Comparison of ENCODE assay signal across 23 cellular contexts in the genomic region with DNA sequence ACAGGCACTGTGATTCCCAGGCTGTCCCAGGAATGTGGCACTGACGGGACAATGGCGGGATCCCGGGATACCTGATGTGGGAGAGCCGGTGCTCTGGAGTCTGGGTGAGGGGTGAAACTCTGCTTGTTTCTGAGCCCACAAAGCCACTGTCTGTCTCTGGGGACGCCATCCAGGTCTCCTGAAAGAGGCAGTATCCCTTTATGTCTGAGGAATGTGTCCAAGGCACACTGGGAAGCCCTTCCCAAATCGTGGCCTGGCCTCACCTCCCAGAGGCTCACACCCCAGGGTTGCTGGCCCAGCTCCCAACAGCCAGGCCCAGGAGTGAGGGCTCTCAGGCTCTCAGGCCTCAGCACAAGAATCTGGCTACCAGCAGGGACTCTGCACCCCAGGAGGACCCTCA. TPM values are rescaled to one million over a fixed set of nuclear protein-coding genes. Genes with fewer than 3 reads are reported as not detected.
DNase-seq lines count a peak whose midpoint lies in the region; ATAC-seq and TF ChIP-seq lines count a peak whose summit lies in the region.
"Had no signal": no experiment of that assay in that cellular context is flagged by ENCODE, and none has a peak within 500 bp of the region (broad histone marks: within the 10 kb centered on the region; RNA-seq: fewer than 3 reads in every experiment).

No MANE protein-coding gene starts in this region.

- no peak overlapping the region for H3K9ac ChIP-seq in endodermal cell (ENCODE audit: extremely low read depth, low read length, poor library complexity, severe bottlenecking)

- H3K4me3 Mint-ChIP-seq in activated CD8-positive, alpha-beta memory T cell treated with anti-CD3 and anti-CD28 coated beads, Interleukin-2, amount 10 ng/mL, durations not matched to agents 7 days and 5 days = no peak overlapping the region
- H3K4me3 Mint-ChIP-seq in T-cell (no peak overlapping the region), endodermal cell (no peak overlapping the region)

- no peak for ATAC-seq in activated CD8-positive, alpha-beta memory T cell treated with anti-CD3 and anti-CD28 coated beads, Interleukin-2, amount 10 ng/mL, durations not matched to agents 7 days and 5 days
- no peak for ATAC-seq in T-cell (replicated peaks in 1 of 4)
- ATAC-seq in HG02870 (IDR thresholded peaks at IDR 0.05; ENCODE audit: unreplicated experiment) = no peak
- ATAC-seq: psoas muscle had no signal

- H3K9me3 ChIP-seq in endodermal cell (ENCODE audit: control insufficient read depth, low read length) (no peaks in the 10 kb centered on the region), spleen (no peaks in the 10 kb centered on the region), hepatocyte (ENCODE audit: low read depth) (no peaks in the 10 kb centered on the region)
- H3K9me3 ChIP-seq: breast epithelium, esophagus muscularis mucosa, lower lobe of right lung, psoas muscle, SJSA1 had no signal

- H3K9me3 Mint-ChIP-seq in activated CD8-positive, alpha-beta memory T cell treated with anti-CD3 and anti-CD28 coated beads, Interleukin-2, amount 10 ng/mL, durations not matched to agents 7 days and 5 days (ENCODE audit: low read depth) = no peaks in the 10 kb centered on the region
- H3K9me3 Mint-ChIP-seq in T-cell = no peaks in the 10 kb centered on the region
- no peaks in the 10 kb centered on the region for H3K9me3 Mint-ChIP-seq in endodermal cell

- TF ChIP-seq CTCF in endodermal cell (conservative IDR thresholded peaks at IDR 0.05) (no peak), spleen (IDR thresholded peaks at IDR 0.05 in 8 of 11, conservative IDR thresholded peaks at IDR 0.05 in 3 of 11) (no peak), hepatocyte (IDR thresholded peaks at IDR 0.05; ENCODE audit: poor library complexity) (no peak)

- H3K27me3 Mint-ChIP-seq in activated CD8-positive, alpha-beta memory T cell treated with anti-CD3 and anti-CD28 coated beads, Interleukin-2, amount 10 ng/mL, durations not matched to agents 7 days and 5 days = no peaks in the 10 kb centered on the region
- H3K27me3 Mint-ChIP-seq in T-cell = no peaks in the 10 kb centered on the region
- H3K27me3 Mint-ChIP-seq in endodermal cell (ENCODE audit: insufficient read depth) = no peaks in the 10 kb centered on the region

- H3K4me3 ChIP-seq in endodermal cell (ENCODE audit: low read length) (no peak overlapping the region), spleen (no peak overlapping the region), hepatocyte (no peak overlapping the region)
- H3K4me3 ChIP-seq: breast epithelium, esophagus muscularis mucosa, lower lobe of right lung, psoas muscle, SJSA1 had no signal

- CTCF ChIA-PET in activated CD8-positive, alpha-beta memory T cell treated with anti-CD3 and anti-CD28 coated beads, Interleukin-2, amount 10 ng/mL, durations not matched to agents 7 days and 5 days (lab: Charles Lee) = interaction anchor here (0.9 to 1.6 kb wide), 4 partner anchors 9 to 18 kb away, joined by 3 to 5 read pairs (median 4); no protein-coding TSS in a partner anchor
- CTCF ChIA-PET in T-cell (lab: Charles Lee) = no interaction called here

- intact Hi-C loops in spleen (cut with DNase I; ENCODE audit: low total_unique reads) = no loop called here

- no peaks in the 10 kb centered on the region for H4K20me1 ChIP-seq in hepatocyte (ENCODE audit: insufficient read depth, poor library complexity, severe bottlenecking)

- DNase-seq in activated CD8-positive, alpha-beta memory T cell treated with anti-CD3 and anti-CD28 coated beads, Interleukin-2, amount 10 ng/mL, durations not matched to agents 7 days and 5 days = no peak
- DNase-seq in activated CD8-positive, alpha-beta memory T cell treated with anti-CD3 and anti-CD28 coated beads, Interleukin-2, amount 50 U/mL, for 4 hours = no peak
- DNase-seq in T-cell (no peak), endodermal cell (no peak), spleen (peak; percentile 60), NCI-H345 treated with DMSO at 0.1 percent for 48 hours (lab: John Stamatoyannopoulos, UW; ENCODE audit: unreplicated experiment) (no peak), hepatocyte (ENCODE audit: low spot score) (no peak)
- DNase-seq: activated CD4-positive, alpha-beta T cell treated with anti-CD3 and anti-CD28 coated beads, Interleukin-2, amount 50 U/mL, for 48 hours; activated gamma-delta T cell; dermis blood vessel endothelial cell; lower lobe of right lung; NCI-H1417 treated with DMSO at 0.1 percent for 48 hours; NCI-H2171 treated with DMSO at 0.1 percent for 48 hours; NCI-H748 treated with DMSO at 0.1 percent for 48 hours; OCI-M1; psoas muscle; stimulated activated CD4-positive, alpha-beta T cell treated with anti-CD3 and anti-CD28 coated beads, Interleukin-12 subunit alpha, Interleukin-12 subunit beta, amount 100 ng/mL, for 4 hours had no signal

- peaks cover 49% of the 10 kb centered on the region for H3K4me1 Mint-ChIP-seq in activated CD8-positive, alpha-beta memory T cell treated with anti-CD3 and anti-CD28 coated beads, Interleukin-2, amount 10 ng/mL, durations not matched to agents 7 days and 5 days
- H3K4me1 Mint-ChIP-seq in T-cell (peaks cover 59 to 60% (median 59%) of the 10 kb centered on the region in 3 donors), endodermal cell (no peaks in the 10 kb centered on the region)

- no peaks in the 10 kb centered on the region for H3K9me2 ChIP-seq in hepatocyte (replicated peaks; ENCODE audit: insufficient read depth)

- H3K36me3 ChIP-seq in endodermal cell (ENCODE audit: control insufficient read depth, insufficient read depth, low read length) (no peaks in the 10 kb centered on the region), spleen (peaks cover 22 to 100% (median 99%) of the 10 kb centered on the region in 6 donors), hepatocyte (replicated peaks; ENCODE audit: insufficient read depth, low read depth) (peaks cover 4% of the 10 kb centered on the region)

- H3K27me3 ChIP-seq in endodermal cell (ENCODE audit: control insufficient read depth, insufficient read depth, low read length, poor library complexity, severe bottlenecking) = no peaks in the 10 kb centered on the region
- H3K27me3 ChIP-seq in spleen (replicated peaks in 1 of 7) = no peaks in the 10 kb centered on the region
- no peaks in the 10 kb centered on the region for H3K27me3 ChIP-seq in hepatocyte
- H3K27me3 ChIP-seq: breast epithelium, esophagus muscularis mucosa, SJSA1 had no signal

- H3K36me3 Mint-ChIP-seq in activated CD8-positive, alpha-beta memory T cell treated with anti-CD3 and anti-CD28 coated beads, Interleukin-2, amount 10 ng/mL, durations not matched to agents 7 days and 5 days = peaks cover 72% of the 10 kb centered on the region
- H3K36me3 Mint-ChIP-seq in T-cell (peaks cover 58% of the 10 kb centered on the region), endodermal cell (ENCODE audit: low read depth) (peaks cover 36% of the 10 kb centered on the region)

- H3K4me2 ChIP-seq in hepatocyte = no peak overlapping the region

- no peak overlapping the region for H2AFZ ChIP-seq in hepatocyte

- H3K27ac Mint-ChIP-seq in activated CD8-positive, alpha-beta memory T cell treated with anti-CD3 and anti-CD28 coated beads, Interleukin-2, amount 10 ng/mL, durations not matched to agents 7 days and 5 days = peak overlapping the region; percentile 47
- H3K27ac Mint-ChIP-seq in T-cell = peak overlapping the region; percentile 81 to 93
- H3K27ac Mint-ChIP-seq in endodermal cell = peak overlapping the region; percentile 19

- H3K4me1 ChIP-seq in endodermal cell (ENCODE audit: control insufficient read depth, insufficient read depth, low read length) = no peaks in the 10 kb centered on the region
- H3K4me1 ChIP-seq in spleen = peaks cover 0 to 68% (median 13%) of the 10 kb centered on the region in 6 donors
- no peaks in the 10 kb centered on the region for H3K4me1 ChIP-seq in hepatocyte (ENCODE audit: insufficient read depth)
- H3K4me1 ChIP-seq: breast epithelium, lower lobe of right lung, psoas muscle, SJSA1 had no signal

- POLR2A ChIA-PET in T-cell (lab: Charles Lee) = interaction anchor here (0.6 kb wide), 2 partner anchors 25 to 39 kb away, joined by 3 to 4 read pairs; no protein-coding TSS in a partner anchor

- no peaks in the 10 kb centered on the region for H3K79me2 ChIP-seq in hepatocyte

- H3K27ac ChIP-seq in endodermal cell (ENCODE audit: low read depth, low read length) (no peak overlapping the region), spleen (peak overlapping the region in 3 of 8 donors; percentile 47 to 62 (median 48)), hepatocyte (no peak overlapping the region)
- H3K27ac ChIP-seq: breast epithelium, esophagus muscularis mucosa, lower lobe of right lung, psoas muscle, SJSA1 had no signal

- WGBS in endodermal cell (ENCODE audit: insufficient coverage in 1 of 2, insufficient read length in 1 of 2), 2 experiments = 91 to 97% methylated on average over 5 to 6 of the region's 6 CpGs
- 93 to 99% (median 94%) methylated on average over 6 of the region's 6 CpGs for WGBS in spleen, 5 donors
- 93% methylated on average over 6 of the region's 6 CpGs for WGBS in hepatocyte (ENCODE audit: low lambda C conversion rate, missing lambda C conversion rate)

- TF ChIP-seq POLR2A in spleen (IDR thresholded peaks at IDR 0.05) = no peak

RNA-seq across cellular contexts. Expression of gene ORM2, which starts 27.1 kb away (rescaled TPM):
- total RNA-seq in activated CD8-positive, alpha-beta memory T cell treated with anti-CD3 and anti-CD28 coated beads, Interleukin-2, amount 10 ng/mL, durations not matched to agents 7 days and 5 days = not detected
- total RNA-seq in T-cell (1 to 10 TPM in 3 of 5 donors, not detected in 2; 1.4 to 2.2 (median 1.8) TPM), endodermal cell (under 1 TPM; 0.59 to 0.80 TPM), spleen (under 1 TPM in 2 of 7 donors, not detected in 5; 0.57 to 0.93 TPM), hepatocyte (45.7 and 52.0 TPM in 2 replicates)
- polyA plus RNA-seq in endodermal cell (2013, experiment 1 of 2) = not detected
- polyA plus RNA-seq in endodermal cell (2013, experiment 2 of 2) = not detected
- polyA plus RNA-seq in spleen (under 1 TPM in 2 of 3 donors, not detected in 1; 0.13 to 0.18 TPM), hepatocyte (80.9 and 136 TPM in 2 replicates)
- total RNA-seq: dermis blood vessel endothelial cell, esophagus muscularis mucosa, HT1080, myocyte, psoas muscle, SJSA1 had no signal

RNA-seq across cellular contexts. Expression of gene AKNA, which starts 31.0 kb away (rescaled TPM):
- 100 to 1,000 TPM; 432 to 500 TPM for total RNA-seq in activated CD8-positive, alpha-beta memory T cell treated with anti-CD3 and anti-CD28 coated beads, Interleukin-2, amount 10 ng/mL, durations not matched to agents 7 days and 5 days
- total RNA-seq in T-cell (100 to 1,000 TPM; 382 to 462 (median 415) TPM), endodermal cell (10 to 100 TPM; 12.2 to 15.4 TPM), spleen (100 to 1,000 TPM; 198 to 324 (median 238) TPM), hepatocyte (12.9 and 13.8 TPM in 2 replicates)
- polyA plus RNA-seq in endodermal cell (2013, experiment 1 of 2) = 16.6 TPM
- polyA plus RNA-seq in endodermal cell (2013, experiment 2 of 2) = 16.2 TPM
- polyA plus RNA-seq in spleen (100 to 1,000 TPM in 2 of 3 donors, 10 to 100 TPM in 1; 92.9 to 129 (median 124) TPM), hepatocyte (4.5 and 6.6 TPM in 2 replicates)

RNA-seq across cellular contexts. Expression of gene ORM1, which starts 33.9 kb away (rescaled TPM):
- total RNA-seq in activated CD8-positive, alpha-beta memory T cell treated with anti-CD3 and anti-CD28 coated beads, Interleukin-2, amount 10 ng/mL, durations not matched to agents 7 days and 5 days = not detected
- 1 to 10 TPM in 3 of 5 donors, not detected in 2; 4.2 to 8.3 (median 6.2) TPM for total RNA-seq in T-cell
- under 1 TPM in 1 of 2 donors, not detected in 1; 0.59 TPM for total RNA-seq in endodermal cell
- not detected for polyA plus RNA-seq in endodermal cell (2013, experiment 1 of 2)
- polyA plus RNA-seq in endodermal cell (2013, experiment 2 of 2) = not detected
- 10 to 100 TPM in 2 of 7 donors, 1 to 10 TPM in 4, under 1 TPM in 1; 0.95 to 13.6 (median 6.2) TPM for total RNA-seq in spleen
- 1 to 10 TPM in 2 of 3 donors, under 1 TPM in 1; 0.99 to 2.0 (median 1.7) TPM for polyA plus RNA-seq in spleen
- 397 and 472 TPM in 2 replicates for total RNA-seq in hepatocyte
- polyA plus RNA-seq in hepatocyte = 538 and 976 TPM in 2 replicates
- total RNA-seq: dermis blood vessel endothelial cell, HT1080, myocyte, SJSA1 had no signal

Comparison
In these comparisons a context has a peak if more than half of its experiments do, and no peak if none do; other contexts are left out.
1. H3K27ac Mint-ChIP-seq: peak in every context shown above with its lines; median percentile 87 in T-cell; 47 in activated CD8-positive, alpha-beta memory T cell treated with anti-CD3 and anti-CD28 coated beads, Interleukin-2, amount 10 ng/mL, durations not matched to agents 7 days and 5 days; 19 in endodermal cell.
2. RNA of gene ORM2, which starts 27.1 kb away (total RNA-seq): 45.7 to 52.0 TPM in hepatocyte; 1.4 to 2.2 TPM in T-cell, 0.59 to 0.80 TPM in endodermal cell, 0.57 to 0.93 TPM in spleen and not detected in activated CD8-positive, alpha-beta memory T cell treated with anti-CD3 and anti-CD28 coated beads, Interleukin-2, amount 10 ng/mL, durations not matched to agents 7 days and 5 days; every median in the first group is over 10 times any median in the second.
3. RNA of gene AKNA, which starts 31.0 kb away (total RNA-seq): 432 to 500 TPM in activated CD8-positive, alpha-beta memory T cell treated with anti-CD3 and anti-CD28 coated beads, Interleukin-2, amount 10 ng/mL, durations not matched to agents 7 days and 5 days, 382 to 462 TPM in T-cell and 198 to 324 TPM in spleen; 12.2 to 15.4 TPM in endodermal cell and 12.9 to 13.8 TPM in hepatocyte; every median in the first group is over 10 times any median in the second.
4. RNA of gene ORM1, which starts 33.9 kb away (total RNA-seq): 397 to 472 TPM in hepatocyte; 0.95 to 13.6 TPM in spleen, 4.2 to 8.3 TPM in T-cell, 0.59 TPM in endodermal cell and not detected in activated CD8-positive, alpha-beta memory T cell treated with anti-CD3 and anti-CD28 coated beads, Interleukin-2, amount 10 ng/mL, durations not matched to agents 7 days and 5 days; every median in the first group is over 10 times any median in the second.